Comparison of ENCODE assay signal across 8 cellular contexts in genomic region chr16:30656974-30657865, GRCh38. TPM values are rescaled to one million over a fixed set of nuclear protein-coding genes. Genes with fewer than 3 reads are reported as not detected.
DNase-seq lines count a peak whose midpoint lies in the region; ATAC-seq and TF ChIP-seq lines count a peak whose summit lies in the region.

No MANE protein-coding gene starts in this region.

- ATAC-seq in left lung (no peak), HG02852 (IDR thresholded peaks at IDR 0.05; ENCODE audit: unreplicated experiment) (no peak), GM21515 (IDR thresholded peaks at IDR 0.05; ENCODE audit: unreplicated experiment) (no peak)

- DNase-seq in CD14-positive monocyte (ENCODE audit: low spot score) (no peak), HPDE6-E6E7 (ENCODE audit: extremely low spot score) (peak; percentile 6), adrenal gland (peak in 5 of 7 donors; percentile 27 to 81 (median 77)), left lung (no peak), tibial nerve (ENCODE audit: low spot score in 2 of 2) (no peak), NCI-H69 (lab: John Stamatoyannopoulos, UW) (no peak)

- no peak for TF ChIP-seq EP300 in tibial nerve (IDR thresholded peaks at IDR 0.05)

- TF ChIP-seq CTCF in CD14-positive monocyte (IDR thresholded peaks at IDR 0.05) (no peak), adrenal gland (IDR thresholded peaks at IDR 0.05) (no peak), left lung (IDR thresholded peaks at IDR 0.05) (no peak), tibial nerve (IDR thresholded peaks at IDR 0.05) (no peak)

- 25 to 49% (median 26%) methylated on average over 14 to 32 of the region's 32 CpGs for WGBS in adrenal gland, 4 donors
- 34 to 35% methylated on average over 29 to 30 of the region's 32 CpGs for WGBS in tibial nerve, 2 donors

- peaks cover 0 to 63% of the 10 kb centered on the region in 2 donors for H3K36me3 ChIP-seq in adrenal gland (replicated peaks in 1 of 2)
- peaks cover 0 to 63% of the 10 kb centered on the region in 2 donors for H3K36me3 ChIP-seq in left lung
- peaks cover 2 to 61% (median 10%) of the 10 kb centered on the region in 3 donors for H3K36me3 ChIP-seq in tibial nerve

- peaks cover 28 to 42% of the 10 kb centered on the region in 2 donors for H3K4me1 ChIP-seq in adrenal gland (replicated peaks in 1 of 2)
- peaks cover 13 to 56% of the 10 kb centered on the region in 2 donors for H3K4me1 ChIP-seq in left lung
- H3K4me1 ChIP-seq in tibial nerve, result peaks cover 0 to 59% (median 32%) of the 10 kb centered on the region in 4 donors

- TF ChIP-seq POLR2A in adrenal gland (IDR thresholded peaks at IDR 0.05), result peak in 1 of 2 donors; percentile 49
- peak in 1 of 2 donors; percentile 8 for TF ChIP-seq POLR2A in tibial nerve (IDR thresholded peaks at IDR 0.05)

- H3K27me3 ChIP-seq in adrenal gland (no peaks in the 10 kb centered on the region), left lung (no peaks in the 10 kb centered on the region), tibial nerve (no peaks in the 10 kb centered on the region)

- intact Hi-C loops in CD14-positive monocyte (cut with micrococcal nuclease) (loop anchor here (5.0 to 10.0 kb wide), 4 partner anchors 85 to 282 kb away; partner anchors contain the start of genes CFAP119 (in 1 of the 2), FBXL19 (in 1 of the 2), MYL11 (in 1 of the 2) and RNF40 (in 1 of the 2)), adrenal gland (cut with DNase I) (no loop called here), left lung (cut with DNase I) (no loop called here)

- peak overlapping the region; percentile 75 to 83 for H3K4me3 Mint-ChIP-seq in CD14-positive monocyte

- peak overlapping the region; percentile 66 to 99 (median 90) for H3K27ac ChIP-seq in adrenal gland
- peak overlapping the region; percentile 86 to 100 for H3K27ac ChIP-seq in left lung
- peak overlapping the region; percentile 44 to 100 (median 87) for H3K27ac ChIP-seq in tibial nerve

- H3K4me3 ChIP-seq in adrenal gland (peak overlapping the region in 2 of 4 donors; percentile 5 to 49), left lung (peak overlapping the region; percentile 27 to 91), tibial nerve (peak overlapping the region; percentile 18 to 96 (median 34))

- H3K4me1 Mint-ChIP-seq in CD14-positive monocyte, result peaks cover 44% of the 10 kb centered on the region

- H3K9me3 ChIP-seq in adrenal gland (replicated peaks in 1 of 3), result no peaks in the 10 kb centered on the region
- H3K9me3 ChIP-seq in left lung, result no peaks in the 10 kb centered on the region
- H3K9me3 ChIP-seq in tibial nerve, result no peaks in the 10 kb centered on the region

- H3K9me3 Mint-ChIP-seq in CD14-positive monocyte, result peaks cover 0 to 2% (median 0%) of the 10 kb centered on the region in 7 donors

- peaks cover 0 to 1% (median 0%) of the 10 kb centered on the region in 3 donors for H3K27me3 Mint-ChIP-seq in CD14-positive monocyte (ENCODE audit: low read depth in 3 of 3)

- peaks cover 56 to 63% of the 10 kb centered on the region in 2 donors for H3K36me3 Mint-ChIP-seq in CD14-positive monocyte

- peak overlapping the region; percentile 81 to 97 (median 95) for H3K27ac Mint-ChIP-seq in CD14-positive monocyte

RNA-seq across cellular contexts. Expression of gene FBRS, which starts 1.0 kb away (rescaled TPM):
- 1 to 10 TPM; 1.4 to 2.1 TPM for polyA plus RNA-seq in CD14-positive monocyte
- total RNA-seq in adrenal gland, result 10 to 100 TPM; 20.4 to 84.0 (median 46.8) TPM
- 100 to 1,000 TPM in 1 of 3 donors, 10 to 100 TPM in 2; 18.3 to 186 (median 82.9) TPM for polyA plus RNA-seq in adrenal gland
- total RNA-seq in left lung, result 10 to 100 TPM; 52.1 to 62.3 TPM
- 10 to 100 TPM; 26.2 to 46.8 (median 31.7) TPM for total RNA-seq in tibial nerve

RNA-seq across cellular contexts. Expression of gene PRR14, which starts 6.5 kb away (rescaled TPM):
- polyA plus RNA-seq in CD14-positive monocyte (10 to 100 TPM in 1 of 2 donors, 1 to 10 TPM in 1; 6.1 to 10.4 TPM), adrenal gland (100 to 1,000 TPM in 2 of 3 donors, 10 to 100 TPM in 1; 29.8 to 204 (median 114) TPM)
- total RNA-seq in adrenal gland (10 to 100 TPM in 7 of 8 donors, 1 to 10 TPM in 1; 10.0 to 70.4 (median 39.3) TPM), left lung (10 to 100 TPM; 46.1 to 58.8 TPM), tibial nerve (10 to 100 TPM; 37.4 to 43.7 (median 40.1) TPM)

RNA-seq across cellular contexts. Expression of gene SRCAP, which starts 41.8 kb away (rescaled TPM):
- polyA plus RNA-seq in CD14-positive monocyte, result 1 to 10 TPM; 3.0 to 6.3 TPM
- 10 to 100 TPM; 22.5 to 82.4 (median 50.6) TPM for total RNA-seq in adrenal gland
- polyA plus RNA-seq in adrenal gland, result 10 to 100 TPM in 2 of 3 donors, 1 to 10 TPM in 1; 3.7 to 48.1 (median 19.7) TPM
- 10 to 100 TPM; 57.1 to 67.4 TPM for total RNA-seq in left lung
- 10 to 100 TPM; 17.2 to 42.6 (median 31.0) TPM for total RNA-seq in tibial nerve

RNA-seq across cellular contexts. Expression of gene ZNF689, which starts 47.0 kb away (rescaled TPM):
- polyA plus RNA-seq in CD14-positive monocyte (10 to 100 TPM in 1 of 2 donors, 1 to 10 TPM in 1; 8.0 to 11.2 TPM), adrenal gland (1 to 10 TPM; 2.9 to 6.4 (median 3.2) TPM)
- total RNA-seq in adrenal gland (10 to 100 TPM in 4 of 8 donors, 1 to 10 TPM in 4; 7.9 to 12.9 (median 10.1) TPM), left lung (1 to 10 TPM; 5.4 to 7.1 TPM), tibial nerve (10 to 100 TPM in 2 of 4 donors, 1 to 10 TPM in 2; 7.8 to 11.7 (median 10.0) TPM)

Comparison
In these comparisons a context has a peak if more than half of its experiments do, and no peak if none do; other contexts are left out.
1. DNase-seq: peak in HPDE6-E6E7 (single experiment) and adrenal gland (5 of 7); none in CD14-positive monocyte (single experiment), left lung (0 of 2), tibial nerve (0 of 2) and NCI-H69 (single experiment).
2. intact Hi-C loops: an anchor here in CD14-positive monocyte (5.0 to 10.0 kb wide); none called in adrenal gland and left lung.
3. Peak in every context shown above with its lines, with median percentiles within 50 percentile points of each other: H3K27ac ChIP-seq.